6 cellular contexts compared by ENCODE assay signal in genomic region chr19:47787307-47787706, GRCh38. TPM values are rescaled to one million over a fixed set of nuclear protein-coding genes. Genes with fewer than 3 reads are reported as not detected.
"Had no signal": no experiment of that assay in that cellular context is flagged by ENCODE, and none has a peak within 500 bp of the region (broad histone marks: within the 10 kb centered on the region; RNA-seq: fewer than 3 reads in every experiment).

No MANE protein-coding gene starts in this region.

RNA-seq across cellular contexts. Expression of gene TPRX1, which starts 17.0 kb away (rescaled TPM):
- total RNA-seq: K562, M059J, PC-3, Peyer's patch, Right ventricle myocardium superior, SK-MEL-5 had no signal
- polyA plus RNA-seq: K562 had no signal

RNA-seq across cellular contexts. Expression of gene CRX, which starts 34.4 kb away (rescaled TPM):
- total RNA-seq: K562, M059J, PC-3, Peyer's patch, Right ventricle myocardium superior, SK-MEL-5 had no signal
